Comparison of ENCODE assay signal across 26 cellular contexts in the genomic region with DNA sequence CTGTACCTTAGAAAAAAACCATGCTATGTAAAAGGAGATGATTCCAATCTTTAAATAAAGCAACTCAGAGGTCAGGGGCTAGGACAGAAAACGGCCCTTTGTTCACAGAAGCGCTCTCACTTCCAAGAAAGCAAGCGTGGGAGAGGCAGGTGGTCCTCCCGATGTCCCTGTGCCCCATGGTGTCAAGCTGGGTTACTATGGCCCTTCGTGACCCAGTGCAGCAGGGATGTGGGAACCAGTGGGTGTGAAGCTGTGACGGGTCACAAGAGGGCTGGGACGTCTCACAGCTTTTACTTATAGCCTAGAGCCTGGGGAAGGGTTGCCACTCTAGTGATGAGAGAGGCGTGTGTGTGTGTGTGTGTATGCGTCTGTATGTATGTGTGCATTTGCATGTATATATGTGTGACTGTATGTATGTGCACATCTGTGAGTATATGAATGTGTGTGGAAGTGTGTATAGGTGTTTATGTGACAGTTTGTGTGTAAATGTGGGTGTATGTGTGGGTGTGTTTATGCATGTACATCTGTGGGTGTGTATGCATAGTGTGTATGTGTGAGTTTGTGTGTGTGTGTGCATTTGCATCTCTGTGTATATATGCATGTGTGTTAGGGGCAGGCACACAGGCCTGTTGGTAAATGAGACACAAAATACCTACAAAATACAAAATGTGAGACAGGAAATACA. TPM values are rescaled to one million over a fixed set of nuclear protein-coding genes. Genes with fewer than 3 reads are reported as not detected.
DNase-seq lines count a peak whose midpoint lies in the region; ATAC-seq, FAIRE-seq and TF ChIP-seq lines count a peak whose summit lies in the region.
"Had no signal": no experiment of that assay in that cellular context is flagged by ENCODE, and none has a peak within 500 bp of the region (broad histone marks: within the 10 kb centered on the region; RNA-seq: fewer than 3 reads in every experiment).

No MANE protein-coding gene starts in this region.

- peak overlapping the region; percentile 98 for H4K91ac ChIP-seq in mesenchymal stem cell (ENCODE audit: low read length)

- peaks cover 3% of the 10 kb centered on the region for H3K9me3 Mint-ChIP-seq in stimulated activated effector memory CD8-positive, alpha-beta T cell treated with anti-CD3 and anti-CD28 coated beads, Interleukin-12 subunit alpha, Interleukin-12 subunit beta, amount 100 ng/mL, for 72 hours
- H3K9me3 Mint-ChIP-seq: activated CD4-positive, alpha-beta memory T cell treated with anti-CD3 and anti-CD28 coated beads, Interleukin-2, amount 10 ng/mL, durations not matched to agents 7 days and 5 days had no signal

- peak overlapping the region in 1 of 2 experiments; percentile 6 for H3K23ac ChIP-seq in mesenchymal stem cell (ENCODE audit: low read length in 2 of 2)

- peak overlapping the region; percentile 26 for H3K9ac ChIP-seq in mesenchymal stem cell (ENCODE audit: low read length)

- no peak overlapping the region for H3K4me3 Mint-ChIP-seq in stimulated activated effector memory CD8-positive, alpha-beta T cell treated with anti-CD3 and anti-CD28 coated beads, Interleukin-12 subunit alpha, Interleukin-12 subunit beta, amount 100 ng/mL, for 72 hours
- H3K4me3 Mint-ChIP-seq: activated CD4-positive, alpha-beta memory T cell treated with anti-CD3 and anti-CD28 coated beads, Interleukin-2, amount 10 ng/mL, durations not matched to agents 7 days and 5 days; activated naive CD8-positive, alpha-beta T cell treated with anti-CD3 and anti-CD28 coated beads, Interleukin-2, amount 50 U/mL, for 24 hours; stimulated activated naive B cell treated with anti-CD40 and anti-IgM and Interleukin-4, amounts not matched to agents 10 μg/mL and 1 μg/mL and 100 μg/mL, for 72 hours had no signal

- intact Hi-C loops in body of pancreas (cut with DNase I), result no loop called here

- H3K36me3 ChIP-seq in mesenchymal stem cell (ENCODE audit: control insufficient read depth in 1 of 2, insufficient read depth in 2 of 2, low read depth in 1 of 2, low read length in 2 of 2), result peaks cover 14 to 82% of the 10 kb centered on the region in 2 experiments
- H3K36me3 ChIP-seq in Peyer's patch, result no peaks in the 10 kb centered on the region
- no peaks in the 10 kb centered on the region for H3K36me3 ChIP-seq in body of pancreas (replicated peaks in 1 of 2; ENCODE audit: insufficient read depth in 1 of 2, low read depth in 2 of 2)
- H3K36me3 ChIP-seq: BE2C, SJSA1 had no signal

- no peak overlapping the region for H2BK15ac ChIP-seq in mesenchymal stem cell (ENCODE audit: low read depth, poor library complexity, severe bottlenecking)

- H3K27me3 ChIP-seq in mesenchymal stem cell (ENCODE audit: control insufficient read depth in 1 of 2, insufficient read depth in 1 of 2, low read length in 2 of 2) (peaks cover 0 to 4% of the 10 kb centered on the region in 2 experiments), Peyer's patch (no peaks in the 10 kb centered on the region), body of pancreas (no peaks in the 10 kb centered on the region)
- H3K27me3 ChIP-seq: SJSA1, tibial artery had no signal

- no peak overlapping the region for H3K4me2 ChIP-seq in mesenchymal stem cell (ENCODE audit: low read length, poor library complexity, severe bottlenecking)

- no peak overlapping the region for H2BK5ac ChIP-seq in mesenchymal stem cell (ENCODE audit: low read depth, low read length, poor library complexity, severe bottlenecking)

- FAIRE-seq in GM12891 (lab: Jason Lieb, UNC), result peak; percentile 54
- FAIRE-seq: TTC549 had no signal

- peak overlapping the region; percentile 85 to 97 for H3K18ac ChIP-seq in mesenchymal stem cell (ENCODE audit: low read depth in 1 of 2, low read length in 2 of 2)

- H2BK120ac ChIP-seq in mesenchymal stem cell (ENCODE audit: low read depth, low read length), result peak overlapping the region; percentile 74

- H3K27ac ChIP-seq in mesenchymal stem cell (ENCODE audit: low read length, poor library complexity, severe bottlenecking) (no peak overlapping the region), Peyer's patch (peak overlapping the region in 1 of 4 donors; percentile 56), body of pancreas (no peak overlapping the region)
- H3K27ac ChIP-seq: SJSA1, tibial artery had no signal

- H3K4me1 Mint-ChIP-seq in stimulated activated effector memory CD8-positive, alpha-beta T cell treated with anti-CD3 and anti-CD28 coated beads, Interleukin-12 subunit alpha, Interleukin-12 subunit beta, amount 100 ng/mL, for 72 hours, result peaks cover 26% of the 10 kb centered on the region
- H3K4me1 Mint-ChIP-seq: stimulated activated naive B cell treated with anti-CD40 and anti-IgM and Interleukin-4, amounts not matched to agents 10 μg/mL and 1 μg/mL and 100 μg/mL, for 72 hours had no signal

- no peak for DNase-seq in GM12891 (ENCODE audit: insufficient read length, low spot score)
- peak; percentile 86 for DNase-seq in brain pericyte (ENCODE audit: low read depth, low spot score)
- peak; percentile 48 for DNase-seq in mesenchymal stem cell
- no peak for DNase-seq in stimulated activated effector memory CD8-positive, alpha-beta T cell treated with anti-CD3 and anti-CD28 coated beads, Interleukin-12 subunit alpha, Interleukin-12 subunit beta, amount 100 ng/mL, for 72 hours (ENCODE audit: low spot score in 2 of 2)
- no peak for DNase-seq in Peyer's patch
- no peak for DNase-seq in erythroblast (lab: John Stamatoyannopoulos, UW)
- DNase-seq in NCI-H1436 treated with DMSO at 0.1 percent for 48 hours (lab: John Stamatoyannopoulos, UW), result no peak
- DNase-seq in body of pancreas, result no peak
- DNase-seq: activated CD4-positive, alpha-beta memory T cell treated with anti-CD3 and anti-CD28 coated beads, Interleukin-2, amount 10 ng/mL, durations not matched to agents 7 days and 5 days; activated CD4-positive, CD25-positive, alpha-beta regulatory T cell treated with anti-CD3 and anti-CD28 coated beads, Interleukin-2, amount 50 U/mL, for 72 hours; activated gamma-delta T cell treated with Interleukin-2 at 50 U/mL for 16 hours; activated naive CD8-positive, alpha-beta T cell treated with anti-CD3 and anti-CD28 coated beads, Interleukin-2, amount 50 U/mL, for 24 hours; activated T-cell treated with anti-CD3 and anti-CD28 coated beads for 4 hours; cortex of kidney; MM.1S; NK-92 treated with Interleukin-12 subunit alpha and Interleukin-12 subunit beta, amount 100 ng/mL, for 24 hours; stimulated activated CD4-positive, alpha-beta T cell treated with anti-CD3 and anti-CD28 coated beads, Interleukin-2, amount 100 ng/mL, for 48 hours; stimulated activated naive B cell treated with anti-CD40 and anti-IgM and Interleukin-4, amounts not matched to agents 10 μg/mL and 1 μg/mL and 100 μg/mL, for 72 hours; T-helper 1 cell had no signal

- ATAC-seq in stimulated activated effector memory CD8-positive, alpha-beta T cell treated with anti-CD3 and anti-CD28 coated beads, Interleukin-12 subunit alpha, Interleukin-12 subunit beta, amount 100 ng/mL, for 72 hours, result peak; percentile 14
- no peak for ATAC-seq in body of pancreas
- ATAC-seq: activated naive CD8-positive, alpha-beta T cell treated with anti-CD3 and anti-CD28 coated beads, Interleukin-2, amount 50 U/mL, for 24 hours; stimulated activated naive B cell treated with anti-CD40 and anti-IgM and Interleukin-4, amounts not matched to agents 10 μg/mL and 1 μg/mL and 100 μg/mL, for 72 hours had no signal

- peak overlapping the region; percentile 97 to 100 for H2BK12ac ChIP-seq in mesenchymal stem cell (ENCODE audit: low read length in 2 of 2)

- TF ChIP-seq POLR2A in GM12891 (IDR thresholded peaks at IDR 0.05; ENCODE audit: low read depth, low read length), result no peak
- TF ChIP-seq POLR2A in Peyer's patch (IDR thresholded peaks at IDR 0.05), result no peak
- no peak for TF ChIP-seq POLR2A in erythroblast (IDR thresholded peaks at IDR 0.05; ENCODE audit: low read length)
- no peak for TF ChIP-seq POLR2A in body of pancreas (IDR thresholded peaks at IDR 0.05)

- H3K36me3 Mint-ChIP-seq in stimulated activated effector memory CD8-positive, alpha-beta T cell treated with anti-CD3 and anti-CD28 coated beads, Interleukin-12 subunit alpha, Interleukin-12 subunit beta, amount 100 ng/mL, for 72 hours, result no peaks in the 10 kb centered on the region

- H3K9me3 ChIP-seq in mesenchymal stem cell (ENCODE audit: control insufficient read depth, low read length), result no peaks in the 10 kb centered on the region
- H3K9me3 ChIP-seq in Peyer's patch, result no peaks in the 10 kb centered on the region
- no peaks in the 10 kb centered on the region for H3K9me3 ChIP-seq in body of pancreas
- H3K9me3 ChIP-seq: BE2C, SJSA1, tibial artery had no signal

- H3K4me3 ChIP-seq in mesenchymal stem cell (ENCODE audit: insufficient read depth in 1 of 2, low read depth in 1 of 2, low read length in 2 of 2) (no peak overlapping the region), Peyer's patch (no peak overlapping the region), body of pancreas (no peak overlapping the region)
- H3K4me3 ChIP-seq: SJSA1, tibial artery had no signal

- H3K4ac ChIP-seq in mesenchymal stem cell (ENCODE audit: low read depth in 1 of 2, low read length in 2 of 2), result peak overlapping the region; percentile 57 to 75

- no peak overlapping the region for H2AK5ac ChIP-seq in mesenchymal stem cell (ENCODE audit: low read length, severe bottlenecking)

- peak overlapping the region; percentile 90 for H4K8ac ChIP-seq in mesenchymal stem cell (ENCODE audit: low read length)

- WGBS in mesenchymal stem cell, result 40% methylated on average over 9 of the region's 9 CpGs
- WGBS in body of pancreas, 2 donors, result 82% methylated on average over 9 of the region's 9 CpGs

- H3K14ac ChIP-seq in mesenchymal stem cell (ENCODE audit: low read length in 2 of 2), result peak overlapping the region in 1 of 2 experiments; percentile 19

- H2AFZ ChIP-seq in mesenchymal stem cell (ENCODE audit: low read depth, low read length), result no peak overlapping the region

- peaks cover 13% of the 10 kb centered on the region for H3K79me1 ChIP-seq in mesenchymal stem cell (replicated peaks; ENCODE audit: low read length, poor library complexity, severe bottlenecking)

- no peak overlapping the region for H3K27ac Mint-ChIP-seq in stimulated activated effector memory CD8-positive, alpha-beta T cell treated with anti-CD3 and anti-CD28 coated beads, Interleukin-12 subunit alpha, Interleukin-12 subunit beta, amount 100 ng/mL, for 72 hours
- H3K27ac Mint-ChIP-seq: activated CD4-positive, alpha-beta memory T cell treated with anti-CD3 and anti-CD28 coated beads, Interleukin-2, amount 10 ng/mL, durations not matched to agents 7 days and 5 days; activated naive CD8-positive, alpha-beta T cell treated with anti-CD3 and anti-CD28 coated beads, Interleukin-2, amount 50 U/mL, for 24 hours; stimulated activated naive B cell treated with anti-CD40 and anti-IgM and Interleukin-4, amounts not matched to agents 10 μg/mL and 1 μg/mL and 100 μg/mL, for 72 hours had no signal

- no peak for TF ChIP-seq CTCF in Peyer's patch (IDR thresholded peaks at IDR 0.05)
- no peak for TF ChIP-seq CTCF in body of pancreas (IDR thresholded peaks at IDR 0.05)

- peaks cover 12% of the 10 kb centered on the region for H3K4me1 ChIP-seq in mesenchymal stem cell (ENCODE audit: control insufficient read depth, insufficient read depth, low read depth, low read length)
- peaks cover 0 to 27% (median 2%) of the 10 kb centered on the region in 4 donors for H3K4me1 ChIP-seq in Peyer's patch
- no peaks in the 10 kb centered on the region for H3K4me1 ChIP-seq in body of pancreas
- H3K4me1 ChIP-seq: BE2C, SJSA1 had no signal

RNA-seq across cellular contexts. Expression of a gene that starts 25.2 kb away (rescaled TPM):
- polyA plus RNA-seq in GM12891 (2012; ENCODE audit: low read depth, missing spikeins), result 0.05 TPM
- 204 TPM for polyA plus RNA-seq in mesenchymal stem cell (2013, experiment 1 of 2)
- polyA plus RNA-seq in mesenchymal stem cell (2013, experiment 2 of 2), result 204 TPM
- total RNA-seq in Peyer's patch (10 to 100 TPM; 12.3 to 26.1 (median 17.3) TPM), body of pancreas (10 to 100 TPM; 29.3 to 36.6 TPM)
- total RNA-seq: activated CD4-positive, alpha-beta memory T cell treated with anti-CD3 and anti-CD28 coated beads, Interleukin-2, amount 10 ng/mL, durations not matched to agents 7 days and 5 days had no signal

RNA-seq across cellular contexts. Expression of a gene that starts 32.1 kb away (rescaled TPM):
- polyA plus RNA-seq in GM12891 (2012; ENCODE audit: low read depth, missing spikeins), result not detected
- polyA plus RNA-seq in mesenchymal stem cell (2013, experiment 1 of 2), result not detected
- not detected for polyA plus RNA-seq in mesenchymal stem cell (2013, experiment 2 of 2)
- not detected for total RNA-seq in Peyer's patch
- not detected for total RNA-seq in body of pancreas
- total RNA-seq: A673; activated CD4-positive, alpha-beta memory T cell treated with anti-CD3 and anti-CD28 coated beads, Interleukin-2, amount 10 ng/mL, durations not matched to agents 7 days and 5 days; G401; lung microvascular endothelial cell; SJSA1 had no signal

Comparison
In these comparisons a context has a peak if more than half of its experiments do, and no peak if none do; other contexts are left out.
1. DNase-seq: peak in brain pericyte (single experiment) and mesenchymal stem cell (single experiment); none in GM12891 (single experiment), stimulated activated effector memory CD8-positive, alpha-beta T cell treated with anti-CD3 and anti-CD28 coated beads, Interleukin-12 subunit alpha, Interleukin-12 subunit beta, amount 100 ng/mL, for 72 hours (0 of 2), Peyer's patch (0 of 3), erythroblast (0 of 2), NCI-H1436 treated with DMSO at 0.1 percent for 48 hours (single experiment) and body of pancreas (0 of 4).